In genomic region chr2:15588329-15588919, GRCh38 we compare ENCODE assay signal across 8 cellular contexts. TPM values are rescaled to one million over a fixed set of nuclear protein-coding genes. Genes with fewer than 3 reads are reported as not detected.
DNase-seq lines count a peak whose midpoint lies in the region; ATAC-seq and TF ChIP-seq lines count a peak whose summit lies in the region.

No MANE protein-coding gene starts in this region.

- H3K27me3 ChIP-seq in DOHH2 (ENCODE audit: control insufficient read depth, low read length) (no peaks in the 10 kb centered on the region), uterus (no peaks in the 10 kb centered on the region)

- H3K9me3 ChIP-seq in DOHH2 (ENCODE audit: control insufficient read depth, insufficient read depth, low read length) (no peaks in the 10 kb centered on the region), uterus (no peaks in the 10 kb centered on the region)

- TF ChIP-seq CTCF in DOHH2 (IDR thresholded peaks at IDR 0.05; ENCODE audit: low read depth, low read length, poor library complexity, severe bottlenecking) (peak; percentile 43), uterus (IDR thresholded peaks at IDR 0.05) (peak in 2 of 4 experiments; percentile 5 to 13)

- H3K4me2 ChIP-seq in DOHH2 (ENCODE audit: low read length): no peak overlapping the region

- DNase-seq in LHCN-M2 (ENCODE audit: low read depth) (peak; percentile 73), RKO (ENCODE audit: low spot score) (peak; percentile 69), cerebellum (ENCODE audit: low spot score) (peak; percentile 69), memory B cell (ENCODE audit: low spot score in 2 of 2) (peak; percentile 13 to 16), uterus (peak; percentile 15 to 17)

- intact Hi-C loops in uterus (cut with DNase I; ENCODE audit: low total_unique reads): no loop called here

- H3K36me3 Mint-ChIP-seq in memory B cell: peaks cover 2% of the 10 kb centered on the region

- peaks cover 4% of the 10 kb centered on the region; the same call in 1 of the 2 replicates for H4K20me1 ChIP-seq in DOHH2 (ENCODE audit: control insufficient read depth, insufficient read depth, low read depth, low read length)

- no peak overlapping the region for H3K27ac Mint-ChIP-seq in memory B cell

- H3K27ac ChIP-seq in DOHH2 (ENCODE audit: low read depth, low read length) (no peak overlapping the region), uterus (no peak overlapping the region)

- no peak for TF ChIP-seq POLR2A in uterus (IDR thresholded peaks at IDR 0.05)

- H3K4me1 ChIP-seq in DOHH2 (ENCODE audit: control insufficient read depth, low read length): peaks cover 16% of the 10 kb centered on the region
- H3K4me1 ChIP-seq in uterus: no peaks in the 10 kb centered on the region

- no peaks in the 10 kb centered on the region for H3K27me3 Mint-ChIP-seq in memory B cell

- H3K9me3 Mint-ChIP-seq in memory B cell: no peaks in the 10 kb centered on the region

- H3K4me3 Mint-ChIP-seq in memory B cell: no peak overlapping the region

- H3K4me3 ChIP-seq in DOHH2 (ENCODE audit: low read length) (no peak overlapping the region), uterus (no peak overlapping the region)

- H3K36me3 ChIP-seq in DOHH2 (ENCODE audit: control insufficient read depth, low read length) (peaks cover 9% of the 10 kb centered on the region), uterus (no peaks in the 10 kb centered on the region)

- ATAC-seq in memory B cell (ENCODE audit: low read depth) (no peak), HG03342 (IDR thresholded peaks at IDR 0.05; ENCODE audit: unreplicated experiment) (no peak), HG02571 (IDR thresholded peaks at IDR 0.05; ENCODE audit: unreplicated experiment) (no peak)

- no peaks in the 10 kb centered on the region for H3K9me2 ChIP-seq in DOHH2 (replicated peaks; ENCODE audit: control insufficient read depth, low read length)

- H3F3A ChIP-seq in DOHH2 (ENCODE audit: control insufficient read depth, insufficient read depth): no peaks in the 10 kb centered on the region; the same call in 1 of the 2 replicates

- peaks cover 26% of the 10 kb centered on the region for H3K79me2 ChIP-seq in DOHH2 (ENCODE audit: control insufficient read depth, low read length)

- H3K4me1 Mint-ChIP-seq in memory B cell: peaks cover 12% of the 10 kb centered on the region

RNA-seq across cellular contexts. Expression of gene DDX1, which starts 3.2 kb away (rescaled TPM):
- total RNA-seq in LHCN-M2 (2014; rRNA removed) (67.8 and 78.4 TPM in 2 replicates), cerebellum (82.9 TPM), uterus (10 to 100 TPM; 23.8 to 93.1 (median 56.6) TPM)
- polyA plus RNA-seq in LHCN-M2 (2012): 62.7 TPM

RNA-seq across cellular contexts. Expression of gene NBAS, which starts 27.3 kb away (rescaled TPM):
- 35.1 and 38.4 TPM in 2 replicates for total RNA-seq in LHCN-M2 (2014; rRNA removed)
- polyA plus RNA-seq in LHCN-M2 (2012): 22.5 TPM
- 87.7 TPM for total RNA-seq in cerebellum
- total RNA-seq in uterus: 10 to 100 TPM; 36.2 to 93.5 (median 49.5) TPM

Comparison
In these comparisons a context has a peak if more than half of its experiments do, and no peak if none do; other contexts are left out.
1. DNase-seq: peak in every context shown above with its lines; median percentile 73 in LHCN-M2; 69 in RKO; 69 in cerebellum; 16 in uterus; 14 in memory B cell.